34 cellular contexts compared by ENCODE assay signal in the genomic region with DNA sequence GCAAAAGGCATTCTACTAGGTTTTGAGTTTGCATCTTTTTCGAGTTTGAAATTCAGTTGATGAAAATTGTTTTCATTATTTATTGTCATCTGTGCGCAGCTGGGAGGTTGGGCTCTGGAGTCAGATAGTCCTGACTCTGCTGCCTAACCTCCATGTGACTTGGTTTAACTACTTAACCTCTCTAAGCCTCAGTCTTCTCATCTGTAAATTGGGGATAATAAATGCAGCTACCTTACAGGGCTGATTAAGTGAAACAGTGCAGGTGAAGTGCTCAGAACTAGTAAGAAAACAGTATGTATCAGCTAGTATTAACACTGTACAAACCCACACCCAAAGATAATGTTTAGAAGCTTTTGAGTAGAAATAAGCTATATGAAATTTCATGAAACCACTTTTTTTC. TPM values are rescaled to one million over a fixed set of nuclear protein-coding genes. Genes with fewer than 3 reads are reported as not detected.
DNase-seq lines count a peak whose midpoint lies in the region; ATAC-seq, FAIRE-seq and TF ChIP-seq lines count a peak whose summit lies in the region.
"Had no signal": no experiment of that assay in that cellular context is flagged by ENCODE, and none has a peak within 500 bp of the region (broad histone marks: within the 10 kb centered on the region; RNA-seq: fewer than 3 reads in every experiment).

No MANE protein-coding gene starts in this region.

- H3K36me3 ChIP-seq in HepG2 (replicated peaks in 1 of 2; ENCODE audit: control insufficient read depth in 1 of 2, insufficient read depth in 2 of 2, low read length in 2 of 2) = no peaks in the 10 kb centered on the region
- no peaks in the 10 kb centered on the region for H3K36me3 ChIP-seq in right lobe of liver
- no peaks in the 10 kb centered on the region for H3K36me3 ChIP-seq in HEK293 (ENCODE audit: control insufficient read depth in 2 of 2, insufficient read depth in 1 of 2, low read length in 2 of 2)
- no peaks in the 10 kb centered on the region for H3K36me3 ChIP-seq in K562 (ENCODE audit: control insufficient read depth, insufficient read depth, low read length)
- H3K36me3 ChIP-seq in H1 (ENCODE audit: control insufficient read depth in 2 of 4, insufficient read depth in 4 of 4, low read length in 3 of 4) = no peaks in the 10 kb centered on the region
- H3K36me3 ChIP-seq: BE2C; BLaER1; BLaER1 treated with 17β-estradiol and CSF1 and Interleukin-3, amounts not matched to agents 10 nM and 100 nM had no signal

- H3K4ac ChIP-seq in H1 (replicated peaks; ENCODE audit: insufficient read length, low read depth, low read length) = no peak overlapping the region

- DNase-seq in HepG2 (ENCODE audit: low spot score) = no peak
- no peak for DNase-seq in right lobe of liver
- no peak for DNase-seq in K562 (ENCODE audit: extremely low read depth in 1 of 4, low spot score in 3 of 4)
- no peak for DNase-seq in H1 (ENCODE audit: low read depth in 1 of 2, low spot score in 2 of 2)
- DNase-seq in effector CD4-positive, alpha-beta T cell = no peak
- no peak for DNase-seq in germinal center (ENCODE audit: low spot score)
- no peak for DNase-seq in RCC 7860 (ENCODE audit: low spot score)
- DNase-seq: 8988T; ACHN; AML-193; BE2C; C1 segment of cervical spinal cord; Caco-2; CD4-positive, alpha-beta memory T cell; CD4-positive, alpha-beta T cell; CD4-positive, CD25-positive, alpha-beta regulatory T cell; CD8-positive, alpha-beta memory T cell; CD8-positive, alpha-beta T cell; COR-L47; DMS 273 treated with DMSO at 0.1 percent for 48 hours; DMS153; DMS53; DMS79; DMS79 treated with DMSO at 0.1 percent for 48 hours; DND-41; EL had no signal

- no peak overlapping the region for H2BK5ac ChIP-seq in H1 (ENCODE audit: low read depth, low read length)

- intact Hi-C loops in HepG2 (cut with micrococcal nuclease; ENCODE audit: unreplicated experiment) (no loop called here), right lobe of liver (cut with DNase I) (no loop called here), K562 (cut with micrococcal nuclease) (no loop called here)

- no peak overlapping the region for H2BK15ac ChIP-seq in H1 (ENCODE audit: low read length)

- H4K91ac ChIP-seq in H1 (replicated peaks; ENCODE audit: insufficient read length, low read length) = no peak overlapping the region

- H3K9me3 ChIP-seq in HepG2 (ENCODE audit: low read length) = no peaks in the 10 kb centered on the region
- no peaks in the 10 kb centered on the region for H3K9me3 ChIP-seq in right lobe of liver
- no peaks in the 10 kb centered on the region for H3K9me3 ChIP-seq in HEK293 (ENCODE audit: control insufficient read depth, insufficient read depth, low read depth, low read length)
- H3K9me3 ChIP-seq in K562 (replicated peaks; ENCODE audit: control insufficient read depth, insufficient read depth, low read depth, low read length) = no peaks in the 10 kb centered on the region
- H3K9me3 ChIP-seq in H1 (ENCODE audit: insufficient read depth in 2 of 2, low read depth in 1 of 2, low read length in 1 of 2) = no peaks in the 10 kb centered on the region
- H3K9me3 ChIP-seq: A549; BE2C; BLaER1; BLaER1 treated with 17β-estradiol and CSF1 and Interleukin-3, amounts not matched to agents 10 nM and 100 nM; Caco-2 had no signal

- H3K79me2 ChIP-seq in HepG2 (ENCODE audit: insufficient read depth, low read length) = no peaks in the 10 kb centered on the region
- H3K79me2 ChIP-seq in K562 (ENCODE audit: control insufficient read depth, insufficient read depth, low read length) = no peaks in the 10 kb centered on the region
- no peaks in the 10 kb centered on the region for H3K79me2 ChIP-seq in H1 (ENCODE audit: control insufficient read depth in 1 of 2, insufficient read depth in 2 of 2, low read length in 2 of 2)

- no peaks in the 10 kb centered on the region for H4K20me1 ChIP-seq in HepG2 (ENCODE audit: insufficient read depth, low read length)
- H4K20me1 ChIP-seq in K562 (replicated peaks; ENCODE audit: control insufficient read depth, insufficient read depth, low read length) = no peaks in the 10 kb centered on the region; the same call in 1 of the 2 replicates
- H4K20me1 ChIP-seq in H1 (replicated peaks in 1 of 2; ENCODE audit: control insufficient read depth in 1 of 2, insufficient read depth in 2 of 2, low read length in 2 of 2) = no peaks in the 10 kb centered on the region
- H4K20me1 ChIP-seq: BLaER1; BLaER1 treated with 17β-estradiol and CSF1 and Interleukin-3, amounts not matched to agents 10 nM and 100 nM had no signal

- no peak overlapping the region for H2AFZ ChIP-seq in HepG2 (ENCODE audit: low read length)
- no peak overlapping the region for H2AFZ ChIP-seq in K562 (ENCODE audit: low read depth, low read length)
- H2AFZ ChIP-seq in H1 (ENCODE audit: low read length) = no peak overlapping the region

- in situ Hi-C loops in HepG2 (cut with HindIII; ENCODE audit: extremely low pct_ligation_motif_present, low pct_unique_long_range_greater_than_20kb) = no loop called here
- in situ Hi-C loops in K562 (cut with MboI) = no loop called here

- POLR2A ChIA-PET in HepG2 (lab: Yijun Ruan, JAX) (no interaction called here), HEK293 (lab: Yijun Ruan, JAX) (no interaction called here), K562 (lab: Yijun Ruan, JAX) (interaction anchor here (0.6 to 1.6 kb wide), 6 partner anchors 8 to 411 kb away, joined by 3 to 5 read pairs (median 3); no protein-coding TSS in a partner anchor), H1 (lab: Charles Lee; ENCODE audit: partially characterized antibody) (interaction anchor here (1.0 to 1.2 kb wide), 2 partner anchors 28 to 126 kb away, joined by 3 to 5 read pairs; partner anchors contain the start of gene RPL15)

- no peak overlapping the region for H2BK12ac ChIP-seq in H1 (ENCODE audit: low read depth, low read length)

- TF ChIP-seq CTCF in HepG2 (CRISPR knock-in tag; IDR thresholded peaks at IDR 0.05) (no peak), right lobe of liver (IDR thresholded peaks at IDR 0.05) (no peak), HEK293 (tag by site-specific recombination; IDR thresholded peaks at IDR 0.05) (no peak), K562 (IDR thresholded peaks at IDR 0.05 in 2 of 3, conservative IDR thresholded peaks at IDR 0.05 in 1 of 3; ENCODE audit: insufficient read depth in 2 of 3, low read depth in 1 of 3, low read length in 3 of 3) (no peak), H1 (IDR thresholded peaks at IDR 0.05; ENCODE audit: control extremely low read depth in 1 of 3, insufficient read depth in 1 of 3, low read depth in 1 of 3, low read length in 3 of 3) (no peak)

- BruUV-seq in HepG2 (replicated peaks; lab: Mats Ljungman, UMichigan) (no TSS peak), K562 (replicated peaks; lab: Mats Ljungman, UMichigan) (no TSS peak)

- no peak overlapping the region for H4K8ac ChIP-seq in H1 (ENCODE audit: extremely low read depth, insufficient read depth, low read length)

- TF ChIP-seq POLR2A in HepG2 (IDR thresholded peaks at IDR 0.05; ENCODE audit: insufficient read depth in 1 of 2, low read depth in 2 of 2, low read length in 2 of 2) (no peak), right lobe of liver (IDR thresholded peaks at IDR 0.05) (no peak), K562 (conservative IDR thresholded peaks at IDR 0.05) (no peak), H1 (IDR thresholded peaks at IDR 0.05; ENCODE audit: control extremely low read depth in 1 of 2, low read depth in 2 of 2, low read length in 2 of 2) (no peak)

- H3K4me3 ChIP-seq in HepG2 (replicated peaks in 1 of 3; ENCODE audit: insufficient read depth in 1 of 3, low read depth in 2 of 3, low read length in 3 of 3) = no peak overlapping the region
- H3K4me3 ChIP-seq in right lobe of liver = no peak overlapping the region
- no peak overlapping the region for H3K4me3 ChIP-seq in HEK293 (ENCODE audit: low read depth, low read length)
- no peak overlapping the region for H3K4me3 ChIP-seq in K562
- no peak overlapping the region for H3K4me3 ChIP-seq in H1 (ENCODE audit: extremely low read depth in 1 of 4, insufficient read depth in 2 of 4, low read depth in 3 of 4, low read length in 4 of 4)
- H3K4me3 ChIP-seq: A549; BLaER1; BLaER1 treated with 17β-estradiol and CSF1 and Interleukin-3, amounts not matched to agents 10 nM and 100 nM had no signal

- no peaks in the 10 kb centered on the region for H3K79me1 ChIP-seq in H1 (ENCODE audit: low read depth, low read length)

- H3K4me1 ChIP-seq in HepG2 (ENCODE audit: insufficient read depth, low read length) (peaks cover 10% of the 10 kb centered on the region), right lobe of liver (no peaks in the 10 kb centered on the region), HEK293 (ENCODE audit: control insufficient read depth, insufficient read depth, low read length) (no peaks in the 10 kb centered on the region), K562 (replicated peaks in 1 of 2; ENCODE audit: control insufficient read depth in 2 of 2, insufficient read depth in 2 of 2, low read length in 2 of 2) (no peaks in the 10 kb centered on the region; a peak in 1 of 5 replicates), H1 (replicated peaks in 1 of 4; ENCODE audit: control insufficient read depth in 3 of 4, insufficient read depth in 4 of 4, low read length in 3 of 4) (no peaks in the 10 kb centered on the region; a peak in 1 of 7 replicates)
- H3K4me1 ChIP-seq: A549, BE2C, BLaER1 had no signal

- no peak overlapping the region for H4K5ac ChIP-seq in H1 (ENCODE audit: insufficient read length, low read depth, low read length)

- no peak overlapping the region for H2BK20ac ChIP-seq in H1 (ENCODE audit: low read length)

- H3K27ac ChIP-seq in HepG2 (ENCODE audit: extremely low read length, insufficient read depth, low read length) = no peak overlapping the region
- H3K27ac ChIP-seq in right lobe of liver = no peak overlapping the region
- no peak overlapping the region for H3K27ac ChIP-seq in HEK293 (ENCODE audit: extremely low read depth, low read depth, low read length)
- no peak overlapping the region for H3K27ac ChIP-seq in K562 (ENCODE audit: extremely low read depth, low read depth, low read length)
- no peak overlapping the region for H3K27ac ChIP-seq in H1 (ENCODE audit: low read depth, low read length)
- H3K27ac ChIP-seq: 22Rv1; A549; BLaER1; BLaER1 treated with 17β-estradiol and CSF1 and Interleukin-3, amounts not matched to agents 10 nM and 100 nM; C4-2B had no signal

- no peak overlapping the region for H2BK120ac ChIP-seq in H1 (replicated peaks; ENCODE audit: low read depth, low read length)

- TF ChIP-seq EP300 in HepG2 (IDR thresholded peaks at IDR 0.05; ENCODE audit: low read depth in 2 of 2, low read length in 2 of 2) = no peak
- no peak for TF ChIP-seq EP300 in HepG2 (CRISPR knock-in tag; IDR thresholded peaks at IDR 0.05; ENCODE audit: borderline replicate concordance)
- no peak for TF ChIP-seq EP300 in K562 (IDR thresholded peaks at IDR 0.05; ENCODE audit: low read length)
- TF ChIP-seq EP300 in H1 (IDR thresholded peaks at IDR 0.05; ENCODE audit: borderline replicate concordance in 1 of 2, low read depth in 2 of 2, low read length in 2 of 2) = no peak

- H2AK5ac ChIP-seq in H1 (ENCODE audit: low read depth, low read length) = no peak overlapping the region

- peaks cover 0 to 13% of the 10 kb centered on the region in 2 experiments; a peak in 1 of 5 replicates for H3K27me3 ChIP-seq in HepG2 (ENCODE audit: control insufficient read depth in 1 of 2, insufficient read depth in 2 of 2, low read length in 2 of 2)
- H3K27me3 ChIP-seq in right lobe of liver = no peaks in the 10 kb centered on the region
- H3K27me3 ChIP-seq in K562 (ENCODE audit: control insufficient read depth in 2 of 2, insufficient read depth in 2 of 2, low read length in 2 of 2) = peaks cover 26 to 37% of the 10 kb centered on the region in 2 experiments
- H3K27me3 ChIP-seq in H1 (replicated peaks in 1 of 4; ENCODE audit: control insufficient read depth in 3 of 4, extremely low read depth in 1 of 4, insufficient read depth in 3 of 4, low read length in 3 of 4) = no peaks in the 10 kb centered on the region
- H3K27me3 ChIP-seq: BE2C; BLaER1; BLaER1 treated with 17β-estradiol and CSF1 and Interleukin-3, amounts not matched to agents 10 nM and 100 nM had no signal

- ATAC-seq in HepG2 (no peak), right lobe of liver (no peak), K562 (no peak)
- ATAC-seq: A549; CD8-positive, alpha-beta T cell had no signal

- H3K4me2 ChIP-seq in HepG2 (ENCODE audit: low read depth, low read length) = no peak overlapping the region
- no peak overlapping the region for H3K4me2 ChIP-seq in K562 (ENCODE audit: insufficient read depth, low read length)
- H3K4me2 ChIP-seq in H1 (ENCODE audit: insufficient read depth in 1 of 2, low read depth in 2 of 2, low read length in 2 of 2) = no peak overlapping the region
- H3K4me2 ChIP-seq: A549; BLaER1; BLaER1 treated with 17β-estradiol and CSF1 and Interleukin-3, amounts not matched to agents 10 nM and 100 nM had no signal

- no peaks in the 10 kb centered on the region for H3K23me2 ChIP-seq in H1 (ENCODE audit: low read depth, low read length)

- no peak overlapping the region for H3K18ac ChIP-seq in H1 (ENCODE audit: extremely low read depth, low read length)

- H3K23ac ChIP-seq in H1 (ENCODE audit: insufficient read length) = no peak overlapping the region

- CTCF ChIA-PET in HepG2 (lab: Yijun Ruan, JAX; ENCODE audit: low intra/inter-chr PET ratio, low total read pairs) = no interaction called here
- CTCF ChIA-PET in HEK293 (lab: Yijun Ruan, JAX) = interaction anchor here (0.9 kb wide), 1 partner anchor 16 kb away, joined by 3 read pairs; no protein-coding TSS in a partner anchor
- CTCF ChIA-PET in K562 (lab: Yijun Ruan, JAX; ENCODE audit: low intra/inter-chr PET ratio) = no interaction called here
- CTCF ChIA-PET in H1 (lab: Charles Lee; ENCODE audit: partially characterized antibody) = interaction anchor here (1.0 to 1.4 kb wide), 3 partner anchors 14 to 71 kb away, joined by 3 read pairs; no protein-coding TSS in a partner anchor

- H3K56ac ChIP-seq in H1 (replicated peaks; ENCODE audit: insufficient read length, low read depth, low read length) = no peak overlapping the region

- H3K9me1 ChIP-seq in K562 (ENCODE audit: control insufficient read depth, insufficient read depth, low read length) = no peaks in the 10 kb centered on the region

- H3K9ac ChIP-seq in HepG2 (ENCODE audit: insufficient read depth, low read depth, low read length) (no peak overlapping the region), K562 (ENCODE audit: insufficient read depth in 1 of 2, low read depth in 2 of 2, low read length in 2 of 2) (no peak overlapping the region), H1 (replicated peaks in 1 of 4; ENCODE audit: extremely low read depth in 1 of 4, low read depth in 3 of 4, low read length in 3 of 4) (no peak overlapping the region)
- H3K9ac ChIP-seq: BLaER1; BLaER1 treated with 17β-estradiol and CSF1 and Interleukin-3, amounts not matched to agents 10 nM and 100 nM had no signal

- 51% methylated on average over 2 of the region's 2 CpGs for WGBS in HepG2 (ENCODE audit: low lambda C conversion rate)
- 69% methylated on average over 2 of the region's 2 CpGs for WGBS in right lobe of liver (ENCODE audit: insufficient coverage, low coverage, low lambda C conversion rate, missing lambda C conversion rate)
- WGBS in K562 (ENCODE audit: insufficient coverage, low coverage, missing lambda C conversion rate) = 5% methylated on average over 2 of the region's 2 CpGs
- WGBS in H1 (ENCODE audit: extremely low coverage in 1 of 2, insufficient coverage in 1 of 2, insufficient read length in 1 of 2, insufficient replicate concordance in 2 of 2, low coverage in 1 of 2, low lambda C conversion rate in 2 of 2, missing lambda C conversion rate in 1 of 2), 2 experiments = 75% methylated on average over 2 of the region's 2 CpGs; no CpG with 5 or more reads in 1 of the 2 experiments

- no peak for FAIRE-seq in HepG2 (lab: Jason Lieb, UNC)
- FAIRE-seq in K562 (lab: Jason Lieb, UNC) = no peak
- FAIRE-seq in H1 (lab: Jason Lieb, UNC) = no peak
- no peak for FAIRE-seq in RCC 7860 (lab: Jason Lieb, UNC)
- FAIRE-seq: A204.1, A549, D721Med had no signal

- TF ChIP-seq RAD21 in HepG2 (CRISPR knock-in tag; IDR thresholded peaks at IDR 0.05) = no peak
- TF ChIP-seq RAD21 in K562 (CRISPR knock-in tag; conservative IDR thresholded peaks at IDR 0.05 in 1 of 2, IDR thresholded peaks at IDR 0.05 in 1 of 2) = no peak
- TF ChIP-seq RAD21 in H1 (IDR thresholded peaks at IDR 0.05 in 1 of 2, conservative IDR thresholded peaks at IDR 0.05 in 1 of 2; ENCODE audit: low read depth in 2 of 2, low read length in 2 of 2) = no peak

- H3K14ac ChIP-seq in H1 (ENCODE audit: insufficient read length) = no peak overlapping the region

RNA-seq across cellular contexts. Expression of gene UBE2E1, which starts 14.1 kb away (rescaled TPM):
- total RNA-seq in HepG2 (2016; rRNA removed; fragmentation: Illumina TruSeq; extraction: Trizol) = 61.8 and 82.6 TPM in 2 replicates
- total RNA-seq in HepG2 (2016; cell fraction: cytosol; rRNA removed; fragmentation: Illumina TruSeq; extraction: Trizol; ENCODE audit: low read depth) = 27.8 and 29.8 TPM in 2 replicates
- 56.6 and 91.5 TPM in 2 replicates for total RNA-seq in HepG2 (2016; cell fraction: insoluble cytoplasmic fraction; rRNA removed; fragmentation: Illumina TruSeq; extraction: Trizol)
- total RNA-seq in HepG2 (2016; cell fraction: membrane; rRNA removed; fragmentation: Illumina TruSeq; extraction: Trizol) = 51.7 and 51.8 TPM in 2 replicates
- 40.2 and 43.9 TPM in 2 replicates for total RNA-seq in HepG2 (2016; cell fraction: nucleus; rRNA removed; fragmentation: Illumina TruSeq; extraction: Trizol)
- 55.4 and 56.2 TPM in 2 replicates for polyA plus RNA-seq in HepG2 (2011; rRNA removed)
- polyA plus RNA-seq in HepG2 (2011; cell fraction: cytosol; rRNA removed) = 25.3 and 41.0 TPM in 2 replicates
- polyA plus RNA-seq in HepG2 (2011; cell fraction: nucleus; rRNA removed) = 24.4 and 30.9 TPM in 2 replicates
- 65.9 and 73.0 TPM in 2 replicates for polyA plus RNA-seq in HepG2 (2012)
- 40.2 and 48.2 TPM in 2 replicates for polyA plus RNA-seq in HepG2 (2016; cell fraction: cytosol; fragmentation: Illumina TruSeq; extraction: Trizol; ENCODE audit: low read depth)
- 112 and 129 TPM in 2 replicates for polyA plus RNA-seq in HepG2 (2016; cell fraction: insoluble cytoplasmic fraction; fragmentation: Illumina TruSeq; extraction: Trizol; ENCODE audit: low read depth)
- polyA plus RNA-seq in HepG2 (2016; cell fraction: membrane; fragmentation: Illumina TruSeq; extraction: Trizol; ENCODE audit: low read depth) = 57.7 and 60.5 TPM in 2 replicates
- polyA plus RNA-seq in HepG2 (2016; cell fraction: nucleus; fragmentation: Illumina TruSeq; extraction: Trizol; ENCODE audit: insufficient read depth, low read depth) = 73.6 and 78.6 TPM in 2 replicates
- 26.6 and 37.3 TPM in 2 replicates for polyA minus RNA-seq in HepG2 (2011; rRNA and poly(A)+ RNA removed; ENCODE audit: low replicate concordance)
- 24.6 and 36.0 TPM in 2 replicates for polyA minus RNA-seq in HepG2 (2011; cell fraction: cytosol; rRNA and poly(A)+ RNA removed)
- 47.8 and 70.1 TPM in 2 replicates for polyA minus RNA-seq in HepG2 (2011; cell fraction: nucleus; rRNA and poly(A)+ RNA removed)
- total RNA-seq in right lobe of liver = 10 to 100 TPM; 20.8 to 40.4 (median 29.7) TPM
- total RNA-seq in K562 (2011; cell fraction: chromatin; rRNA removed; ENCODE audit: low replicate concordance) = 59.3 and 94.2 TPM in 2 replicates
- total RNA-seq in K562 (2011; cell fraction: nucleolus; rRNA removed) = 39.5 and 49.5 TPM in 2 replicates
- total RNA-seq in K562 (2011; cell fraction: nucleoplasm; rRNA removed) = 66.1 and 98.5 TPM in 2 replicates
- 55.5 and 74.2 TPM in 2 replicates for total RNA-seq in K562 (2014; rRNA removed)
- 214 and 237 TPM in 2 replicates for total RNA-seq in K562 (2014; rRNA removed; fragmentation: Illumina TruSeq; extraction: Trizol)
- total RNA-seq in K562 (2015; rRNA removed; fragmentation: Illumina TruSeq; extraction: Trizol) = 171 and 177 TPM in 2 replicates
- total RNA-seq in K562 (2021) = 127 and 131 TPM in 2 replicates
- 227 and 294 TPM in 2 replicates for polyA plus RNA-seq in K562 (2011; rRNA removed)
- polyA plus RNA-seq in K562 (2011; cell fraction: cytosol; rRNA removed) = 68.6 and 143 TPM in 2 replicates
- polyA plus RNA-seq in K562 (2011; cell fraction: nucleus; rRNA removed) = 73.0 and 113 TPM in 2 replicates
- polyA plus RNA-seq in K562 (2012) = 185 and 202 TPM in 2 replicates
- polyA plus RNA-seq in K562 (2014; fragmentation: Illumina TruSeq; extraction: Trizol) = 217 and 240 TPM in 2 replicates
- 10 to 100 TPM; 54.4 to 63.8 TPM for polyA plus RNA-seq in K562 (2014; fragmentation: Nextera tagmentation; extraction: Ambion mirVana)
- 162 and 165 TPM in 2 replicates for polyA plus RNA-seq in K562 (2014; rRNA removed)
- 91.1 and 111 TPM in 2 replicates for polyA minus RNA-seq in K562 (2011; rRNA and poly(A)+ RNA removed)
- polyA minus RNA-seq in K562 (2011; cell fraction: cytosol; rRNA and poly(A)+ RNA removed) = 54.7 and 66.0 TPM in 2 replicates
- polyA minus RNA-seq in K562 (2011; cell fraction: nucleus; rRNA and poly(A)+ RNA removed) = 41.9 and 97.3 TPM in 2 replicates
- 130 and 141 TPM in 2 replicates for total RNA-seq in H1 (2021; fragmentation: NEBNext Ultra II Directional; extraction: Animal tissue kit (Norgen Biotek cat#: 25700))
- polyA plus RNA-seq in H1 (2011; rRNA removed) = 56.8 and 109 TPM in 2 replicates
- 109 TPM for polyA plus RNA-seq in H1 (2011; cell fraction: cytosol; rRNA removed)
- polyA plus RNA-seq in H1 (2011; cell fraction: nucleus; rRNA removed) = 50.2 TPM
- polyA plus RNA-seq in H1 (2012, experiment 1 of 2) = 99.3 to 185 TPM (median 114 TPM) in 4 replicates
- 26.5 TPM for polyA plus RNA-seq in H1 (2012, experiment 2 of 2)
- polyA plus RNA-seq in H1 (2013, experiment 1 of 2) = 152 TPM
- polyA plus RNA-seq in H1 (2013, experiment 2 of 2) = 161 TPM
- polyA minus RNA-seq in H1 (2011; rRNA and poly(A)+ RNA removed) = 62.1 and 106 TPM in 2 replicates
- 82.1 TPM for polyA minus RNA-seq in H1 (2011; cell fraction: cytosol; rRNA and poly(A)+ RNA removed)
- 70.1 TPM for polyA minus RNA-seq in H1 (2011; cell fraction: nucleus; rRNA and poly(A)+ RNA removed)

Comparison
In these comparisons a context has a peak if more than half of its experiments do, and no peak if none do; other contexts are left out.
1. CTCF ChIA-PET loops: an anchor here in HEK293 (0.9 kb wide) and H1 (1.0 to 1.4 kb wide); none called in HepG2 and K562.
2. POLR2A ChIA-PET loops: an anchor here in K562 (0.6 to 1.6 kb wide) and H1 (1.0 to 1.2 kb wide); none called in HepG2 and HEK293.
3. Of the 241 proteins assayed by ChIP-seq in both HepG2 and K562: peak only in HepG2: none; only in K562: ADNP and CHD4; in both: none; in neither: 238; mixed calls (peak in some experiments, not most) for 1.